ENCODE assay signal across 1 cellular context in genomic region chr2:237429761-237430160, GRCh38.
TF ChIP-seq lines count a peak whose summit lies in the region.

No MANE protein-coding gene starts in this region.

TF ChIP-seq in IMR-90, 13 proteins besides CTCF, POLR2A, EP300 and RAD21:
- no peak for TF ChIP-seq MAFK (IDR thresholded peaks at IDR 0.05; ENCODE audit: low read depth, low read length)
- no peak for TF ChIP-seq RFX5 (IDR thresholded peaks at IDR 0.05; ENCODE audit: low read depth, low read length)
- TF ChIP-seq ELK1 (IDR thresholded peaks at IDR 0.05; ENCODE audit: borderline replicate concordance, low read depth, low read length) = no peak
- no peak for TF ChIP-seq SMC3 (IDR thresholded peaks at IDR 0.05; ENCODE audit: low read depth, low read length)
- TF ChIP-seq CHD1 (IDR thresholded peaks at IDR 0.05; ENCODE audit: low read depth, low read length) = no peak
- no peak for TF ChIP-seq CEBPB (IDR thresholded peaks at IDR 0.05; ENCODE audit: low read depth, low read length)
- TF ChIP-seq RCOR1 (IDR thresholded peaks at IDR 0.05; ENCODE audit: insufficient replicate concordance, low read length) = no peak
- no peak for TF ChIP-seq MXI1 (IDR thresholded peaks at IDR 0.05; ENCODE audit: borderline replicate concordance, low read depth, low read length)
- no peak for TF ChIP-seq MAZ (IDR thresholded peaks at IDR 0.05; ENCODE audit: borderline replicate concordance, low read depth, low read length)
- TF ChIP-seq USF2 (IDR thresholded peaks at IDR 0.05; ENCODE audit: low read depth, low read length) = no peak
- TF ChIP-seq BHLHE40 (IDR thresholded peaks at IDR 0.05; ENCODE audit: low read depth, low read length) = no peak
- TF ChIP-seq FOS (IDR thresholded peaks at IDR 0.05; ENCODE audit: low read depth, low read length) = no peak
- TF ChIP-seq NFE2L2 (IDR thresholded peaks at IDR 0.05; ENCODE audit: low read depth, low read length) = no peak
